ENCODE assay signal across 12 cellular contexts in the genomic region with DNA sequence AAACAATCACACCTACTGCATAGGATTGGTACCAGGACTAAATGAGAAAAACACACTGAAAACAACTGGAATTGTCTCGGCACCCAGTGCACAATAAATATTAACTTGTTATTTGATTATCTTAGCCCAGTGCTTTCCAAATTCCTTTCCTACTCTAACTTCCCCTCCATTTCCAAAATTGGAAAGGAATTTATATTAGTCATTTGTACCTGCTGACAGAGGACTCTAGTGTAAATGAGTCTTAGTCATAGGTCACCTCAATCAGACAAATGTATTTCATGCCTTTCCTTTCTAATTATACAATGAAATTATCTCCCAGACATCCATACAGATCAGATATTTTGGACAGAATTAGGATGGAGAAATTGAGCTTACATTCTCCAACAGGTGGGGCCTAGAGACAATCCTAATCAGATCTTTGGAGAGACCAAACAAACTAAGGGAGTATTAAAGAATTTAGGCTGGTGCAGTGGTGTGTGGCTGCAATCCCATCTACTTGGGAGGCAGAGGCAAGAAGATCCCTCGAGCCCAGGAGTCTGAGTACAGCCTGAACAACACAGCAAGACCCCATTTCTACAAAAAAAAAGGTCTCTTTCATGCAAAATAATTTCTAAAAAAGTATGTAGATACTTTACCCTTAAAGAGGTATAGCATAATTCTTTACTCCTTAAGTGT. TPM values are rescaled to one million over a fixed set of nuclear protein-coding genes. Genes with fewer than 3 reads are reported as not detected.
DNase-seq lines count a peak whose midpoint lies in the region; ATAC-seq and TF ChIP-seq lines count a peak whose summit lies in the region.
"Had no signal": no experiment of that assay in that cellular context is flagged by ENCODE, and none has a peak within 500 bp of the region (broad histone marks: within the 10 kb centered on the region; RNA-seq: fewer than 3 reads in every experiment).

No MANE protein-coding gene starts in this region.

- TF ChIP-seq CTCF in choroid plexus epithelial cell (conservative IDR thresholded peaks at IDR 0.05; ENCODE audit: low read depth, low read length): no peak
- no peak for TF ChIP-seq CTCF in thoracic aorta (IDR thresholded peaks at IDR 0.05)

- peaks cover 2% of the 10 kb centered on the region; the same call in 1 of the 2 replicates for H3K36me3 ChIP-seq in HUES64 (ENCODE audit: insufficient read depth, low read length)
- no peaks in the 10 kb centered on the region for H3K36me3 ChIP-seq in thoracic aorta

- H3K4me1 ChIP-seq in HUES64 (ENCODE audit: insufficient read depth, low read length): peaks cover 23% of the 10 kb centered on the region
- H3K4me1 ChIP-seq in thoracic aorta (ENCODE audit: control insufficient read depth in 1 of 2, low read depth in 2 of 2): peaks cover 28 to 63% of the 10 kb centered on the region in 2 donors

- ATAC-seq in thoracic aorta (ENCODE audit: insufficient number of reproducible peaks, low FRiP score, low read depth) (no peak), HG03521 (IDR thresholded peaks at IDR 0.05; ENCODE audit: unreplicated experiment) (no peak)

- H3K27ac ChIP-seq in HUES64 (ENCODE audit: low read depth, low read length) (peak overlapping the region; percentile 10; the same call in 1 of the 2 replicates), thoracic aorta (peak overlapping the region; percentile 64 to 65)

- no peaks in the 10 kb centered on the region for H3K9me3 ChIP-seq in HUES64 (ENCODE audit: insufficient read depth, low read depth, low read length)
- H3K9me3 ChIP-seq in thoracic aorta: no peaks in the 10 kb centered on the region

- no peak overlapping the region for H3K4me3 ChIP-seq in HUES64 (ENCODE audit: low read length)
- no peak overlapping the region for H3K4me3 ChIP-seq in choroid plexus epithelial cell (ENCODE audit: low read depth, low read length)
- peak overlapping the region; percentile 5 for H3K4me3 ChIP-seq in thoracic aorta

- no peaks in the 10 kb centered on the region for H3K27me3 ChIP-seq in HUES64 (ENCODE audit: insufficient read depth, low read length)
- no peaks in the 10 kb centered on the region for H3K27me3 ChIP-seq in thoracic aorta (replicated peaks; ENCODE audit: insufficient read depth)

- WGBS in HUES64: 92% methylated on average over 2 of the region's 2 CpGs

- DNase-seq in choroid plexus epithelial cell (ENCODE audit: low read depth): peak; percentile 28
- DNase-seq in kidney glomerular epithelial cell (lab: John Stamatoyannopoulos, UW): peak; percentile 74
- no peak for DNase-seq in thoracic aorta (ENCODE audit: low spot score)
- DNase-seq in NCI-H1436 treated with DMSO at 0.1 percent for 48 hours (lab: John Stamatoyannopoulos, UW): no peak
- DNase-seq in NOMO-1 treated with DMSO at 0.1 percent for 48 hours (lab: John Stamatoyannopoulos, UW; ENCODE audit: unreplicated experiment): no peak
- no peak for DNase-seq in inferior parietal cortex (ENCODE audit: extremely low spot score)
- DNase-seq: amniotic stem cell, NCI-H1930 had no signal

- no peak overlapping the region for H3K9ac ChIP-seq in HUES64 (ENCODE audit: low read depth, low read length)

RNA-seq across cellular contexts. Expression of a gene that starts 10.1 kb away (rescaled TPM):
- 29.1 TPM for polyA plus RNA-seq in HUES64 (2013, experiment 1 of 2)
- 32.6 TPM for polyA plus RNA-seq in HUES64 (2013, experiment 2 of 2)
- 100 to 1,000 TPM in 1 of 2 donors, 10 to 100 TPM in 1; 94.8 to 143 TPM for total RNA-seq in thoracic aorta

RNA-seq across cellular contexts. Expression of a gene that starts 38.4 kb away (rescaled TPM):
- not detected for polyA plus RNA-seq in HUES64 (2013, experiment 1 of 2)
- polyA plus RNA-seq in HUES64 (2013, experiment 2 of 2): not detected
- total RNA-seq in thoracic aorta: not detected
- total RNA-seq: osteoblast, ureter had no signal

Comparison
In these comparisons a context has a peak if more than half of its experiments do, and no peak if none do; other contexts are left out.
1. DNase-seq: peak in choroid plexus epithelial cell (single experiment) and kidney glomerular epithelial cell (single experiment); none in thoracic aorta (single experiment), NCI-H1436 treated with DMSO at 0.1 percent for 48 hours (single experiment), NOMO-1 treated with DMSO at 0.1 percent for 48 hours (single experiment) and inferior parietal cortex (single experiment).